In genomic region chr10:43140414-43140813, GRCh38 we compare ENCODE assay signal across 8 cellular contexts. TPM values are rescaled to one million over a fixed set of nuclear protein-coding genes. Genes with fewer than 3 reads are reported as not detected.
DNase-seq lines count a peak whose midpoint lies in the region; ATAC-seq lines count a peak whose summit lies in the region.

No MANE protein-coding gene starts in this region.

- DNase-seq in EH (ENCODE audit: low read depth) (peak; percentile 92), KG1 (lab: John Stamatoyannopoulos, UW) (peak; percentile 46), brain pericyte (ENCODE audit: low read depth, low spot score) (peak; percentile 81), pulmonary artery endothelial cell (ENCODE audit: low read depth, low spot score) (peak; percentile 69), C1 segment of cervical spinal cord (lab: John Stamatoyannopoulos, UW) (no peak), NCI-H524 (lab: John Stamatoyannopoulos, UW) (no peak), cerebellum (ENCODE audit: low spot score) (no peak)

- ATAC-seq in GM21619 (IDR thresholded peaks at IDR 0.05; ENCODE audit: unreplicated experiment), result peak; percentile 43

RNA-seq across cellular contexts. Expression of gene CSGALNACT2, which starts 2.2 kb away (rescaled TPM):
- 12.7 and 17.3 TPM in 2 replicates for total RNA-seq in pulmonary artery endothelial cell
- 28.9 TPM for total RNA-seq in cerebellum

Comparison
In these comparisons a context has a peak if more than half of its experiments do, and no peak if none do; other contexts are left out.
1. DNase-seq: peak in EH (single experiment), KG1 (single experiment), brain pericyte (single experiment) and pulmonary artery endothelial cell (single experiment); none in C1 segment of cervical spinal cord (0 of 14), NCI-H524 (0 of 2) and cerebellum (single experiment).